1 cellular context compared by ENCODE assay signal in genomic region chr20:63501818-63502670, GRCh38.
TF ChIP-seq lines count a peak whose summit lies in the region.

No MANE protein-coding gene starts in this region.

TF ChIP-seq in A549, 52 proteins besides CTCF, POLR2A, EP300 and RAD21:
- TF ChIP-seq MAX (IDR thresholded peaks at IDR 0.05) (no peak), REST (IDR thresholded peaks at IDR 0.05) (no peak), ZFP36 (IDR thresholded peaks at IDR 0.05; ENCODE audit: borderline replicate concordance, partially characterized antibody) (peak; percentile 72)
